13 cellular contexts compared by ENCODE assay signal in the genomic region with DNA sequence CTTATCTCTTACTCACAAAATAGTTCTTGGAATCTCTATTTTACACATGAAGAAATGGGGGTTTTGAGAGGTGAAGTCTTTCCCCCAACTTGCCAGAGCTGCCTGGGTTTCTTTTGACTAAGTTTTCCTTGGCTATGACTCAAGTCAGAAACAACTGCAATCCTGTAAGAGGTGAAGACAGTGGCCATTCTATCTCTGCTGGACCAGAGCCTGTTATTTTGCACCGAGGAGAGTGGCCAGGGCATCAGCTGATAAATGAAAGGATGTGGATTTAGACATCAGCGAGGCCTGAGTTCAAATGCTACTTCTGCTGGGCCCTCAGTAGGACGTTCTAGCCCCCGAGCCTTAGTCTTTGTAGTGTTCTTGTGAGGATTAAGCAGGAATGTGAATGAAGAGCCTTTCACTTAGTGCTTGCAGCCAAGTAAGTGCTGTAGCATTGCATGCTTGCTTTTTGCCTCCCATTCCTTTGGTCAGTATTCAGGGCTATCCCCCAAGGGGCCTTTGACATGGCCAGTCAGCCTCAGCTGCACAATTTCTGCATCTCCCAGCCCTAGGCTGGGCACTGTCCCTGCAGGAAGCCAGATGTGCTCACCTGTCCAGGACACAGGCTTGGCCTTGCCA. TPM values are rescaled to one million over a fixed set of nuclear protein-coding genes. Genes with fewer than 3 reads are reported as not detected.
DNase-seq lines count a peak whose midpoint lies in the region; ATAC-seq and TF ChIP-seq lines count a peak whose summit lies in the region.
"Had no signal": no experiment of that assay in that cellular context is flagged by ENCODE, and none has a peak within 500 bp of the region (broad histone marks: within the 10 kb centered on the region; RNA-seq: fewer than 3 reads in every experiment).

No MANE protein-coding gene starts in this region.

- H3K9me3 ChIP-seq in breast epithelium (no peaks in the 10 kb centered on the region), mucosa of rectum (ENCODE audit: control insufficient read depth in 2 of 2, low read length in 2 of 2) (no peaks in the 10 kb centered on the region)

- H3K27me3 ChIP-seq in breast epithelium (no peaks in the 10 kb centered on the region), mucosa of rectum (ENCODE audit: control insufficient read depth in 2 of 2, insufficient read depth in 2 of 2, low read length in 2 of 2) (no peaks in the 10 kb centered on the region)

- H3K9ac ChIP-seq in mucosa of rectum (ENCODE audit: low read depth in 1 of 2, low read length in 2 of 2): peak overlapping the region in 1 of 2 donors; percentile 17

- no peaks in the 10 kb centered on the region; the same call in 1 of the 2 replicates for H3K27me3 Mint-ChIP-seq in HFFc6 (ENCODE audit: insufficient read depth)

- H3K36me3 ChIP-seq in breast epithelium (no peaks in the 10 kb centered on the region), mucosa of rectum (ENCODE audit: control insufficient read depth in 2 of 2, insufficient read depth in 2 of 2, low read length in 2 of 2) (no peaks in the 10 kb centered on the region)

- H3K4me1 ChIP-seq in breast epithelium: peaks cover 10 to 26% of the 10 kb centered on the region in 2 donors
- peaks cover 18 to 29% of the 10 kb centered on the region in 2 donors for H3K4me1 ChIP-seq in mucosa of rectum (ENCODE audit: control insufficient read depth in 2 of 2, insufficient read depth in 2 of 2, low read length in 2 of 2)

- H3K9me3 Mint-ChIP-seq in HFFc6: no peaks in the 10 kb centered on the region
- H3K9me3 Mint-ChIP-seq: dendritic cell treated with granulocyte-macrophage colony-stimulating factor and Interleukin-4, amounts not matched to agents 40 ng/mL and 50 ng/mL, for 4 days had no signal

- peak overlapping the region; percentile 30 for H3K4me3 Mint-ChIP-seq in HFFc6
- H3K4me3 Mint-ChIP-seq: dendritic cell treated with granulocyte-macrophage colony-stimulating factor and Interleukin-4, amounts not matched to agents 40 ng/mL and 50 ng/mL, for 4 days had no signal

- H3K36me3 Mint-ChIP-seq in HFFc6 (ENCODE audit: low read depth): no peaks in the 10 kb centered on the region

- intact Hi-C loops in breast epithelium (cut with DNase I; ENCODE audit: low total_unique reads): no loop called here

- TF ChIP-seq CTCF in 22Rv1 (IDR thresholded peaks at IDR 0.05) (no peak), HFFc6 (IDR thresholded peaks at IDR 0.05) (no peak), breast epithelium (IDR thresholded peaks at IDR 0.05) (no peak)

- ATAC-seq in HG02763 (IDR thresholded peaks at IDR 0.05; ENCODE audit: unreplicated experiment) (no peak), HG02642 (IDR thresholded peaks at IDR 0.05; ENCODE audit: poor library complexity, unreplicated experiment) (no peak)

- no peak for TF ChIP-seq POLR2A in breast epithelium (IDR thresholded peaks at IDR 0.05)

- H3K4me1 Mint-ChIP-seq in HFFc6 (ENCODE audit: low read depth): peaks cover 32% of the 10 kb centered on the region

- H3K27ac Mint-ChIP-seq in HFFc6: peak overlapping the region; percentile 62
- H3K27ac Mint-ChIP-seq: dendritic cell treated with granulocyte-macrophage colony-stimulating factor and Interleukin-4, amounts not matched to agents 40 ng/mL and 50 ng/mL, for 4 days had no signal

- H3K27ac ChIP-seq in 22Rv1: 0 out of 2 replicates have a peak overlapping the region, but pooled peaks have one; percentile 2
- H3K27ac ChIP-seq in breast epithelium: peak overlapping the region; percentile 75 to 87
- peak overlapping the region; percentile 57 to 64 for H3K27ac ChIP-seq in mucosa of rectum (ENCODE audit: low read depth in 2 of 2, low read length in 2 of 2)

- H3K4me3 ChIP-seq in breast epithelium (no peak overlapping the region), mucosa of rectum (ENCODE audit: low read length in 2 of 2) (peak overlapping the region in 1 of 2 donors; percentile 20)
- H3K4me3 ChIP-seq: K562 had no signal

- DNase-seq in HFFc6: peak; percentile 41
- DNase-seq in breast epithelium (ENCODE audit: low spot score in 2 of 2): no peak
- DNase-seq in AG08395 (ENCODE audit: low spot score): no peak
- DNase-seq in Ammon's horn (ENCODE audit: low spot score): no peak
- DNase-seq: activated CD4-positive, alpha-beta T cell treated with anti-CD3 and anti-CD28 coated beads for 4 hours; COR-L47; stimulated activated CD4-positive, alpha-beta T cell treated with anti-CD3 and anti-CD28 coated beads, Interleukin-4, amount 100 ng/mL, for 1 hour had no signal

RNA-seq across cellular contexts. Expression of a gene that starts 30.3 kb away (rescaled TPM):
- 10 to 100 TPM in 5 of 6 experiments, 1 to 10 TPM in 1; 9.9 to 13.5 (median 11.1) TPM for total RNA-seq in HFFc6 (2021; fragmentation: NEBNext Ultra II Directional; extraction: Animal tissue kit (Norgen Biotek cat#: 25700))
- total RNA-seq in breast epithelium: 10 to 100 TPM; 22.9 to 34.7 (median 31.9) TPM

RNA-seq across cellular contexts. Expression of a gene that starts 48.6 kb away (rescaled TPM):
- total RNA-seq in HFFc6 (2021; fragmentation: NEBNext Ultra II Directional; extraction: Animal tissue kit (Norgen Biotek cat#: 25700)): 1 to 10 TPM; 3.1 to 6.3 (median 3.9) TPM
- total RNA-seq in breast epithelium: 10 to 100 TPM; 13.8 to 66.1 (median 16.8) TPM

Comparison
In these comparisons a context has a peak if more than half of its experiments do, and no peak if none do; other contexts are left out.
1. H3K27ac ChIP-seq: peak in every context shown above with its lines; median percentile 81 in breast epithelium; 60 in mucosa of rectum; 2 in 22Rv1.